Comparison of ENCODE assay signal across 20 cellular contexts in the genomic region with DNA sequence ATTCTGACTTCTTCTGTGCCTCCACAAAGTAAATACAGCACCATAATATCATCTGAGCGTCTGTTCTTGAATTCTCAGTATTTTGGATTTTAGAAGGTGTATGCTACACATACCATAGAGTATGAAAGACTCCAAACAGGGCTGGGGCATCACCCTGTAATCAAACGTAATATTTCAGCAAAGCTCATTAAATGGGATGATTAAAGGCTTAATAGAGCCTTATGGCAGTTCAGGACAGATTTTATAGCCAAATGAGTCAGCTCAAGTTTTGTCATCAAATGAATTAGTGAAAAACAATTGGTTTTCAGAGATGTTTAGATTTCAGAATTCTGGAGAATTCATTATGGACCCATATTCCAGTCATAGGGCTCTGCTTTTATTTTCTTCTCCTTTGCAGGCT.
"Had no signal": no experiment of that assay in that cellular context is flagged by ENCODE, and none has a peak within 500 bp of the region (broad histone marks: within the 10 kb centered on the region; RNA-seq: fewer than 3 reads in every experiment).

No MANE protein-coding gene starts in this region.

- H3K36me3 Mint-ChIP-seq: activated naive CD8-positive, alpha-beta T cell treated with anti-CD3 and anti-CD28 coated beads for 36 hours had no signal

- ATAC-seq: left colon; mucosa of descending colon; right lobe of liver; stimulated activated memory B cell treated with anti-CD40 and anti-IgM and Interleukin-4, amounts not matched to agents 10 μg/mL and 1 μg/mL and 100 μg/mL, for 72 hours had no signal

- H3K4me1 Mint-ChIP-seq: activated naive CD8-positive, alpha-beta T cell treated with anti-CD3 and anti-CD28 coated beads for 36 hours had no signal

- H3K36me3 ChIP-seq: right lobe of liver, transverse colon had no signal

- H3K4me3 ChIP-seq: mucosa of descending colon, right lobe of liver, transverse colon had no signal

- H3K27me3 ChIP-seq: right lobe of liver, transverse colon had no signal

- H3K4me1 ChIP-seq: right lobe of liver, transverse colon had no signal

- H3K27ac Mint-ChIP-seq: activated naive CD8-positive, alpha-beta T cell treated with anti-CD3 and anti-CD28 coated beads for 36 hours; stimulated activated memory B cell treated with anti-CD40 and anti-IgM and Interleukin-4, amounts not matched to agents 10 μg/mL and 1 μg/mL and 100 μg/mL, for 72 hours had no signal

- H3K4me3 Mint-ChIP-seq: activated naive CD8-positive, alpha-beta T cell treated with anti-CD3 and anti-CD28 coated beads for 36 hours; neural crest cell; stimulated activated memory B cell treated with anti-CD40 and anti-IgM and Interleukin-4, amounts not matched to agents 10 μg/mL and 1 μg/mL and 100 μg/mL, for 72 hours had no signal

- H3K27ac ChIP-seq: right lobe of liver, transverse colon had no signal

- DNase-seq: activated CD4-positive, alpha-beta T cell treated with anti-CD3 and anti-CD28 coated beads for 4 hours; activated CD4-positive, alpha-beta T cell treated with anti-CD3 and anti-CD28 coated beads, Interleukin-2, amount 50 U/mL, for 48 hours; activated CD4-positive, CD25-positive, alpha-beta regulatory T cell; activated CD8-positive, alpha-beta memory T cell treated with anti-CD3 and anti-CD28 coated beads, Interleukin-2, amount 50 U/mL, for 48 hours; activated naive CD4-positive, alpha-beta T cell treated with Interleukin-2 at 50 U/mL for 16 hours; activated naive CD8-positive, alpha-beta T cell treated with anti-CD3 and anti-CD28 coated beads for 36 hours; activated T-cell treated with anti-CD3 and anti-CD28 coated beads, Interleukin-2, amount 50 U/mL, for 48 hours; central memory CD4-positive, alpha-beta T cell; dermis blood vessel endothelial cell; effector CD8-positive, alpha-beta T cell; left colon; mesendoderm; mucosa of descending colon; occipital lobe; right lobe of liver; small intestine; stimulated activated CD4-positive, alpha-beta T cell treated with anti-CD3 and anti-CD28 coated beads, Interleukin-2, amount 100 ng/mL, for 24 hours; transverse colon had no signal

- H3K9me3 Mint-ChIP-seq: activated naive CD8-positive, alpha-beta T cell treated with anti-CD3 and anti-CD28 coated beads for 36 hours; neural crest cell; stimulated activated memory B cell treated with anti-CD40 and anti-IgM and Interleukin-4, amounts not matched to agents 10 μg/mL and 1 μg/mL and 100 μg/mL, for 72 hours had no signal

- H3K27me3 Mint-ChIP-seq: activated naive CD8-positive, alpha-beta T cell treated with anti-CD3 and anti-CD28 coated beads for 36 hours; stimulated activated memory B cell treated with anti-CD40 and anti-IgM and Interleukin-4, amounts not matched to agents 10 μg/mL and 1 μg/mL and 100 μg/mL, for 72 hours had no signal

- H3K9me3 ChIP-seq: mucosa of descending colon, right lobe of liver, transverse colon had no signal
